In the genomic region with DNA sequence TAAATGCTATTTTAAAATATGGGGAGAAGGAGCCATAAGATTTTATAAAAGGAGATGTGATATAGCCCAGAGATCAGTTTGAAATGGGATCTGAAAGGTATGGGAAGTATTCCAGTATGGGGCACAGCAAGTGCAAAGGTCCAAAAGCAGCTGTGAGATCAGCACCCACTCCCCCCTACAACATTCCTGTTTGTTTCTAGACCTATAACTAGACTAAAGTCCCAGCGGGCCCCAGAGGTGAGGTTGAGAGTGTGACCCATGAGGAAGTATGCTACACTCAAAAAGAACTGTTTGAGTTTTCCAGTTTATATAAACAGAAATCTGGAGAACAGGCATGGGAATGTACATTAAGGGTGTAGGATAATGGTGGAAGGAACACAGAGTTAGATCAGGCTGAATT, we compare ENCODE assay signal across 34 cellular contexts.
"Had no signal": no experiment of that assay in that cellular context is flagged by ENCODE, and none has a peak within 500 bp of the region (broad histone marks: within the 10 kb centered on the region; RNA-seq: fewer than 3 reads in every experiment).

No MANE protein-coding gene starts in this region.

- H3K36me3 ChIP-seq: MG63 had no signal

- H3K9me3 ChIP-seq: MG63 had no signal

- H3K27me3 ChIP-seq: MG63 had no signal

- H3K4me3 ChIP-seq: MG63 had no signal

- H3K27ac ChIP-seq: KMS-11 had no signal

- H3K4me2 ChIP-seq: KMS-11 had no signal

- H3K9ac ChIP-seq: KMS-11 had no signal

- DNase-seq: Karpas-422, Kasumi-1, MG63, MM.1S, MV-4-11, NCI-H1048, NCI-H1092, NCI-H1092 treated with DMSO at 0.1 percent for 48 hours, NCI-H1105, NCI-H1105 treated with DMSO at 0.1 percent for 48 hours, NCI-H1417, NCI-H1417 treated with DMSO at 0.1 percent for 48 hours, NCI-H1436, NCI-H1436 treated with DMSO at 0.1 percent for 48 hours, NCI-H146, NCI-H1694, NCI-H1694 treated with DMSO at 0.1 percent for 48 hours, NCI-H187, NCI-H187 treated with DMSO at 0.1 percent for 48 hours, NCI-H1930, NCI-H2029, NCI-H2029 treated with DMSO at 0.1 percent for 48 hours, NCI-H2081, NCI-H2081 treated with DMSO at 0.1 percent for 48 hours, NCI-H2107, NCI-H2171, NCI-H2171 treated with DMSO at 0.1 percent for 48 hours, NCI-H2227 treated with DMSO at 0.1 percent for 48 hours, NCI-H226, NCI-H345, NCI-H446, NCI-H446 treated with DMSO at 0.1 percent for 48 hours, NCI-H510A had no signal
